ENCODE assay signal across 8 cellular contexts in genomic region chr5:150217874-150218692, GRCh38. TPM values are rescaled to one million over a fixed set of nuclear protein-coding genes. Genes with fewer than 3 reads are reported as not detected.
DNase-seq lines count a peak whose midpoint lies in the region; ATAC-seq and TF ChIP-seq lines count a peak whose summit lies in the region.

No MANE protein-coding gene starts in this region.

- no peaks in the 10 kb centered on the region for H3K9me3 ChIP-seq in neutrophil

- H3K36me3 ChIP-seq in neutrophil, result no peaks in the 10 kb centered on the region

- peak; percentile 94 for ATAC-seq in GM21786 (IDR thresholded peaks at IDR 0.05; ENCODE audit: unreplicated experiment)

- H3K4me3 ChIP-seq in fibroblast of pulmonary artery (replicated peaks; ENCODE audit: low read depth, low read length) (no peak overlapping the region), neutrophil (ENCODE audit: low read depth in 1 of 2, low read length in 1 of 2) (no peak overlapping the region)

- H3K4me1 ChIP-seq in neutrophil (ENCODE audit: control insufficient read depth in 1 of 2, insufficient read depth in 1 of 2, low read depth in 1 of 2, low read length in 1 of 2), result no peaks in the 10 kb centered on the region

- H3K27me3 ChIP-seq in neutrophil, result no peaks in the 10 kb centered on the region

- TF ChIP-seq CTCF in fibroblast of pulmonary artery (IDR thresholded peaks at IDR 0.05; ENCODE audit: low read length, missing control alignments) (peak; percentile 78), neutrophil (IDR thresholded peaks at IDR 0.05) (peak; percentile 82)

- H3K27ac ChIP-seq in neutrophil, result no peak overlapping the region
- H3K27ac ChIP-seq in substantia nigra (ENCODE audit: low read depth, low read length, poor library complexity, severe bottlenecking), result no peak overlapping the region

- DNase-seq in DMS53 (lab: John Stamatoyannopoulos, UW), result peak; percentile 87
- DNase-seq in LoVo (ENCODE audit: low spot score), result peak; percentile 80
- peak; percentile 74 for DNase-seq in RPMI7951 (ENCODE audit: low read depth)
- peak; percentile 87 to 88 for DNase-seq in activated T-cell treated with anti-CD3 and anti-CD28 coated beads, Interleukin-2, amount 50 U/mL, for 48 hours
- DNase-seq in fibroblast of pulmonary artery (ENCODE audit: low read depth), result peak; percentile 89
- peak in 47 of 49 donors; percentile 8 to 86 (median 69) for DNase-seq in substantia nigra (lab: John Stamatoyannopoulos, UW)

RNA-seq across cellular contexts. Expression of gene SLC6A7, which starts 28.2 kb away (rescaled TPM):
- total RNA-seq in RPMI7951 (2014; rRNA removed; shearing (Covaris generic)), result not detected in 2 replicates

RNA-seq across cellular contexts. Expression of gene CDX1, which starts 51.5 kb away (rescaled TPM):
- 0.24 and 0.98 TPM in 2 replicates for total RNA-seq in RPMI7951 (2014; rRNA removed; shearing (Covaris generic))
